Comparison of ENCODE assay signal across 14 cellular contexts in genomic region chr20:40860487-40860902, GRCh38.
DNase-seq lines count a peak whose midpoint lies in the region; ATAC-seq and TF ChIP-seq lines count a peak whose summit lies in the region.
"Had no signal": no experiment of that assay in that cellular context is flagged by ENCODE, and none has a peak within 500 bp of the region (broad histone marks: within the 10 kb centered on the region; RNA-seq: fewer than 3 reads in every experiment).

No MANE protein-coding gene starts in this region.

- no peaks in the 10 kb centered on the region for H3K9me3 ChIP-seq in MM.1S (replicated peaks; ENCODE audit: insufficient read depth, low read length)
- H3K9me3 ChIP-seq: heart right ventricle, sigmoid colon had no signal

- H3K36me3 ChIP-seq in MM.1S (replicated peaks; ENCODE audit: insufficient read depth, low read length), result no peaks in the 10 kb centered on the region
- H3K36me3 ChIP-seq: heart right ventricle, sigmoid colon had no signal

- no peaks in the 10 kb centered on the region for H3K9me2 ChIP-seq in MM.1S (replicated peaks; ENCODE audit: insufficient read depth, low read length)

- no peak for TF ChIP-seq POLR2A in GM18505 (IDR thresholded peaks at IDR 0.05; ENCODE audit: borderline replicate concordance, extremely low read depth, insufficient read depth, insufficient read length)

- H3K27ac ChIP-seq in epithelial cell of prostate (no peak overlapping the region), MM.1S (ENCODE audit: low read length) (no peak overlapping the region)
- H3K27ac ChIP-seq: heart right ventricle, sigmoid colon had no signal

- H4K20me1 ChIP-seq in MM.1S (ENCODE audit: insufficient read depth, low read length), result no peaks in the 10 kb centered on the region

- H3F3A ChIP-seq in MM.1S (ENCODE audit: insufficient read depth, low read length), result no peaks in the 10 kb centered on the region

- DNase-seq in Daoy (ENCODE audit: low read depth) (peak; percentile 5), M059J (ENCODE audit: low read depth) (peak; percentile 98), epithelial cell of prostate (ENCODE audit: low read depth, low spot score) (peak; percentile 40), non-pigmented ciliary epithelial cell (ENCODE audit: low read depth) (peak; percentile 84), GM13977 (ENCODE audit: low spot score) (no peak), MM.1S (no peak)
- no peak for DNase-seq in activated T-cell treated with anti-CD3 and anti-CD28 coated beads, Interleukin-2, amount 50 U/mL, for 48 hours
- DNase-seq: activated B cell treated with CpG ODN at 0.5 μM for 24 hours, H9, heart right ventricle, MV-4-11, natural killer cell, sigmoid colon had no signal

- no peaks in the 10 kb centered on the region for H3K27me3 ChIP-seq in MM.1S (replicated peaks; ENCODE audit: insufficient read depth, low read length)
- H3K27me3 ChIP-seq: sigmoid colon had no signal

- H3K4me1 ChIP-seq in MM.1S (ENCODE audit: low read length), result no peaks in the 10 kb centered on the region
- H3K4me1 ChIP-seq: sigmoid colon had no signal

- no peak for ATAC-seq in GM18505 (IDR thresholded peaks at IDR 0.05; ENCODE audit: unreplicated experiment)
- ATAC-seq: natural killer cell had no signal

- no peak overlapping the region for H3K4me2 ChIP-seq in MM.1S (ENCODE audit: low read depth, low read length)

- in situ Hi-C loops in GM13977 (cut with MboI; ENCODE audit: low pct_unique_long_range_greater_than_20kb, low sequenced_read_pairs, unreplicated experiment), result no loop called here

- H3K9ac ChIP-seq in MM.1S (ENCODE audit: low read length), result no peak overlapping the region

- no peaks in the 10 kb centered on the region for H3K79me2 ChIP-seq in MM.1S (ENCODE audit: low read length)

- H3K4me3 ChIP-seq in MM.1S (ENCODE audit: low read length), result no peak overlapping the region
- H3K4me3 ChIP-seq: heart right ventricle, sigmoid colon had no signal

- no peak overlapping the region for H2AFZ ChIP-seq in MM.1S (ENCODE audit: low read length)

- TF ChIP-seq CTCF in GM13977 (IDR thresholded peaks at IDR 0.05; ENCODE audit: extremely low read depth, insufficient read depth, missing control alignments) (no peak), MM.1S (IDR thresholded peaks at IDR 0.05; ENCODE audit: low read length) (no peak)

Comparison
In these comparisons a context has a peak if more than half of its experiments do, and no peak if none do; other contexts are left out.
1. DNase-seq: peak in Daoy (single experiment), M059J (single experiment), epithelial cell of prostate (single experiment) and non-pigmented ciliary epithelial cell (single experiment); none in GM13977 (single experiment), MM.1S (single experiment) and activated T-cell treated with anti-CD3 and anti-CD28 coated beads, Interleukin-2, amount 50 U/mL, for 48 hours (0 of 2).